Comparison of ENCODE assay signal across 23 cellular contexts in genomic region chr1:96741335-96741734, GRCh38. TPM values are rescaled to one million over a fixed set of nuclear protein-coding genes. Genes with fewer than 3 reads are reported as not detected.
DNase-seq lines count a peak whose midpoint lies in the region; ATAC-seq, FAIRE-seq and TF ChIP-seq lines count a peak whose summit lies in the region.
"Had no signal": no experiment of that assay in that cellular context is flagged by ENCODE, and none has a peak within 500 bp of the region (broad histone marks: within the 10 kb centered on the region; RNA-seq: fewer than 3 reads in every experiment).

No MANE protein-coding gene starts in this region.

- DNase-seq in A673 (ENCODE audit: low spot score) (no peak), GM23248 (peak; percentile 10), astrocyte (ENCODE audit: low read depth) (no peak), islet precursor cell (peak; percentile 55), HuH-7 (ENCODE audit: low spot score) (no peak), natural killer cell (no peak), occipital lobe (lab: John Stamatoyannopoulos, UW) (no peak)
- DNase-seq: ACHN, AML-193, COR-L47, DMS153, EL, KG1, NCI-H146, NCI-H2081, NCI-H2227 treated with DMSO at 0.1 percent for 48 hours, NCI-H524, Peyer's patch had no signal

- H3K36me3 ChIP-seq in A673 (ENCODE audit: insufficient read depth, low read length, poor library complexity, severe bottlenecking) (peaks cover 30% of the 10 kb centered on the region), GM23248 (ENCODE audit: low read depth) (peaks cover 19% of the 10 kb centered on the region), astrocyte (ENCODE audit: insufficient read depth, low read length) (no peaks in the 10 kb centered on the region)

- H3K4me1 ChIP-seq in A673 (ENCODE audit: insufficient read depth, low read length, poor library complexity, severe bottlenecking) (peaks cover 5% of the 10 kb centered on the region), GM23248 (ENCODE audit: insufficient read depth) (no peaks in the 10 kb centered on the region), astrocyte (ENCODE audit: insufficient read depth, low read length) (no peaks in the 10 kb centered on the region)
- H3K4me1 ChIP-seq: Peyer's patch had no signal

- H3F3A ChIP-seq in GM23248 (ENCODE audit: insufficient read depth) = no peaks in the 10 kb centered on the region

- FAIRE-seq in astrocyte (lab: Jason Lieb, UNC) = no peak

- intact Hi-C loops in A673 (cut with micrococcal nuclease; ENCODE audit: unreplicated experiment) = no loop called here
- intact Hi-C loops in natural killer cell (cut with micrococcal nuclease) = no loop called here

- H3K27ac ChIP-seq in A673 (ENCODE audit: low read depth, low read length, poor library complexity, severe bottlenecking) = peak overlapping the region; percentile 25
- H3K27ac ChIP-seq in GM23248 = no peak overlapping the region
- H3K27ac ChIP-seq in astrocyte (ENCODE audit: low read depth, low read length) = no peak overlapping the region
- H3K27ac ChIP-seq: Peyer's patch, SK-N-MC had no signal

- no TSS peak for BruUV-seq in A673 (replicated peaks; lab: Mats Ljungman, UMichigan)

- no peak overlapping the region for H2AFZ ChIP-seq in GM23248
- no peak overlapping the region for H2AFZ ChIP-seq in astrocyte (ENCODE audit: low read depth, low read length)

- TF ChIP-seq CTCF in A673 (conservative IDR thresholded peaks at IDR 0.05; ENCODE audit: low read depth, low read length) (no peak), astrocyte (IDR thresholded peaks at IDR 0.05; ENCODE audit: insufficient read depth, low read depth, low read length) (no peak), natural killer cell (IDR thresholded peaks at IDR 0.05) (no peak)

- H3K9ac ChIP-seq in GM23248 (no peak overlapping the region), astrocyte (ENCODE audit: low read length) (no peak overlapping the region)

- H3K4me1 Mint-ChIP-seq in astrocyte (ENCODE audit: low read depth, unreplicated experiment) (peaks cover 12% of the 10 kb centered on the region), natural killer cell (peaks cover 22 to 32% of the 10 kb centered on the region in 2 donors)

- WGBS in GM23248 (ENCODE audit: low coverage in 1 of 2, low lambda C conversion rate in 2 of 2, missing lambda C conversion rate in 2 of 2), 2 experiments = 85% methylated on average over 5 of the region's 5 CpGs

- H3K4me2 ChIP-seq in GM23248 (ENCODE audit: unreplicated experiment) (no peak overlapping the region), astrocyte (ENCODE audit: low read length) (no peak overlapping the region)

- POLR2A ChIA-PET in A673 (lab: Charles Lee; ENCODE audit: low non-redundant PET) = interaction anchor here (0.5 kb wide), 1 partner anchor 15 kb away, joined by 8 read pairs; no protein-coding TSS in a partner anchor

- in situ Hi-C loops in GM23248 (cut with MboI) = no loop called here

- no peaks in the 10 kb centered on the region for H3K27me3 Mint-ChIP-seq in astrocyte (ENCODE audit: low read depth, unreplicated experiment)
- no peaks in the 10 kb centered on the region for H3K27me3 Mint-ChIP-seq in natural killer cell (ENCODE audit: low read depth in 2 of 2)

- H3K27me3 ChIP-seq in A673 (replicated peaks; ENCODE audit: insufficient read depth, low read depth, low read length, poor library complexity) (no peaks in the 10 kb centered on the region), GM23248 (replicated peaks; ENCODE audit: insufficient read depth) (no peaks in the 10 kb centered on the region), astrocyte (ENCODE audit: insufficient read depth, low read length) (no peaks in the 10 kb centered on the region)
- H3K27me3 ChIP-seq: Peyer's patch had no signal

- H3K9me2 ChIP-seq in GM23248 (ENCODE audit: insufficient read depth) = no peaks in the 10 kb centered on the region

- H3K9me3 Mint-ChIP-seq in astrocyte (ENCODE audit: unreplicated experiment) = no peaks in the 10 kb centered on the region
- no peaks in the 10 kb centered on the region for H3K9me3 Mint-ChIP-seq in natural killer cell

- ATAC-seq in HG03108 (IDR thresholded peaks at IDR 0.05; ENCODE audit: unreplicated experiment) (no peak), natural killer cell (no peak)
- ATAC-seq: Right ventricle myocardium inferior had no signal

- CTCF ChIA-PET in A673 (lab: Charles Lee) = no interaction called here

- H3K36me3 Mint-ChIP-seq in astrocyte (ENCODE audit: low read depth, unreplicated experiment) (peaks cover 7% of the 10 kb centered on the region), natural killer cell (no peaks in the 10 kb centered on the region)

- H4K20me1 ChIP-seq in GM23248 (ENCODE audit: insufficient read depth) (0 out of 2 replicates have a peak, but pooled peaks cover 9% of the 10 kb centered on the region), astrocyte (ENCODE audit: insufficient read depth, low read length) (peaks cover 61% of the 10 kb centered on the region)

- H3K9me3 ChIP-seq in A673 (ENCODE audit: low read depth, low read length, poor library complexity, severe bottlenecking) (peaks cover 3% of the 10 kb centered on the region), GM23248 (ENCODE audit: low read depth) (no peaks in the 10 kb centered on the region), astrocyte (ENCODE audit: insufficient read depth, low read depth, low read length) (no peaks in the 10 kb centered on the region)
- H3K9me3 ChIP-seq: HAP-1, Peyer's patch had no signal

- peaks cover 100% of the 10 kb centered on the region for H3K79me2 ChIP-seq in GM23248 (ENCODE audit: insufficient read depth)
- H3K79me2 ChIP-seq in astrocyte (ENCODE audit: insufficient read depth, low read length) = peaks cover 99% of the 10 kb centered on the region

- H3K4me3 ChIP-seq in A673 (ENCODE audit: low read depth, low read length, poor library complexity, severe bottlenecking) (no peak overlapping the region), GM23248 (no peak overlapping the region), astrocyte (ENCODE audit: insufficient read depth, low read depth, low read length) (no peak overlapping the region)
- H3K4me3 ChIP-seq: HAP-1, Peyer's patch, SK-N-MC had no signal

- H3K4me3 Mint-ChIP-seq in astrocyte (ENCODE audit: unreplicated experiment) (no peak overlapping the region), natural killer cell (no peak overlapping the region)
- H3K4me3 Mint-ChIP-seq: CD14-positive monocyte had no signal

- H3K27ac Mint-ChIP-seq in astrocyte (ENCODE audit: unreplicated experiment) = peak overlapping the region; percentile 53
- H3K27ac Mint-ChIP-seq in natural killer cell = peak overlapping the region in 1 of 2 donors; percentile 10

RNA-seq across cellular contexts. Expression of gene PTBP2, which starts 19.8 kb away (rescaled TPM):
- total RNA-seq in A673 (2021) (29.1 and 32.9 TPM in 2 replicates), astrocyte (17.7 and 20.7 TPM in 2 replicates), natural killer cell (10 to 100 TPM; 29.1 to 33.2 (median 33.1) TPM), occipital lobe (420 TPM)
- total RNA-seq in GM23248 (2014; rRNA removed; shearing (Covaris generic)) = 9.2 and 9.6 TPM in 2 replicates
- polyA plus RNA-seq in GM23248 (2016; fragmentation: Nextera tagmentation; extraction: Ambion mirVana) = 5.2 and 8.3 TPM in 2 replicates

Comparison
In these comparisons a context has a peak if more than half of its experiments do, and no peak if none do; other contexts are left out.
1. DNase-seq: peak in GM23248 (single experiment) and islet precursor cell (single experiment); none in A673 (single experiment), astrocyte (single experiment), HuH-7 (single experiment), natural killer cell (single experiment) and occipital lobe (single experiment).
2. RNA of gene PTBP2, which starts 19.8 kb away (total RNA-seq): 420 TPM in occipital lobe (single experiment); 29.1 to 33.2 TPM in natural killer cell, 29.1 to 32.9 TPM in A673, 17.7 to 20.7 TPM in astrocyte and 9.2 to 9.6 TPM in GM23248; every median in the first group is over 10 times any median in the second.